ENCODE assay signal across 17 cellular contexts in genomic region chr11:61893981-61894380, GRCh38. TPM values are rescaled to one million over a fixed set of nuclear protein-coding genes. Genes with fewer than 3 reads are reported as not detected.
DNase-seq lines count a peak whose midpoint lies in the region; ATAC-seq, FAIRE-seq and TF ChIP-seq lines count a peak whose summit lies in the region.
"Had no signal": no experiment of that assay in that cellular context is flagged by ENCODE, and none has a peak within 500 bp of the region (broad histone marks: within the 10 kb centered on the region; RNA-seq: fewer than 3 reads in every experiment).

No MANE protein-coding gene starts in this region.

- peaks cover 8% of the 10 kb centered on the region for H3K27me3 Mint-ChIP-seq in astrocyte (ENCODE audit: low read depth, unreplicated experiment)

- H3K9me3 Mint-ChIP-seq in astrocyte (ENCODE audit: unreplicated experiment) = no peaks in the 10 kb centered on the region
- H3K9me3 Mint-ChIP-seq: activated T-cell treated with anti-CD3 and anti-CD28 coated beads, Interleukin-2, amount 50 U/mL, for 4 hours; neural crest cell had no signal

- ATAC-seq in left cardiac atrium (no peak), sciatic nerve (no peak)
- ATAC-seq: activated T-cell treated with anti-CD3 and anti-CD28 coated beads, Interleukin-2, amount 50 U/mL, for 4 hours; esophagus mucosa had no signal

- no peaks in the 10 kb centered on the region for H3K9me3 ChIP-seq in left ventricle myocardium inferior (replicated peaks)
- no peaks in the 10 kb centered on the region for H3K9me3 ChIP-seq in astrocyte (ENCODE audit: insufficient read depth, low read depth, low read length)
- no peaks in the 10 kb centered on the region for H3K9me3 ChIP-seq in vagina
- H3K9me3 ChIP-seq: breast epithelium had no signal

- DNase-seq in left ventricle myocardium inferior = no peak
- no peak for DNase-seq in left cardiac atrium
- peak; percentile 82 for DNase-seq in astrocyte (ENCODE audit: low read depth)
- DNase-seq in fibroblast of villous mesenchyme (ENCODE audit: low read depth) = peak; percentile 82
- no peak for DNase-seq in vagina (ENCODE audit: extremely low spot score in 2 of 2)
- no peak for DNase-seq in sciatic nerve (ENCODE audit: low spot score)
- no peak for DNase-seq in NCI-H446 (lab: John Stamatoyannopoulos, UW)
- DNase-seq in NCI-H2171 treated with DMSO at 0.1 percent for 48 hours (lab: John Stamatoyannopoulos, UW) = no peak
- DNase-seq: activated T-cell treated with anti-CD3 and anti-CD28 coated beads, Interleukin-2, amount 50 U/mL, for 4 hours; C1 segment of cervical spinal cord; NCI-H510A; stimulated activated CD4-positive, alpha-beta T cell treated with anti-CD3 and anti-CD28 coated beads, Interleukin-12 subunit alpha, Interleukin-12 subunit beta, amount 100 ng/mL, for 4 hours had no signal

- H2AFZ ChIP-seq in astrocyte (ENCODE audit: low read depth, low read length) = no peak overlapping the region

- peaks cover 39% of the 10 kb centered on the region for H3K4me1 ChIP-seq in left ventricle myocardium inferior
- H3K4me1 ChIP-seq in astrocyte (ENCODE audit: insufficient read depth, low read length) = peaks cover 12% of the 10 kb centered on the region
- peaks cover 28% of the 10 kb centered on the region for H3K4me1 ChIP-seq in vagina

- intact Hi-C loops in left ventricle myocardium inferior (cut with micrococcal nuclease) (loop anchor here (10.0 kb wide), 1 partner anchor 99 kb away; the partner anchor contains the start of genes FEN1 and TMEM258), left cardiac atrium (cut with DNase I) (no loop called here), vagina (cut with DNase I) (loop anchor here (5.0 to 10.0 kb wide), 3 partner anchors 77 to 221 kb away; partner anchors contain the start of genes FADS1, FEN1 and TMEM258), sciatic nerve (cut with DNase I) (no loop called here)

- no peak overlapping the region for H3K9ac ChIP-seq in astrocyte (ENCODE audit: low read length)

- no peak overlapping the region for H3K27ac Mint-ChIP-seq in astrocyte (ENCODE audit: unreplicated experiment)

- peaks cover 6% of the 10 kb centered on the region for H3K4me1 Mint-ChIP-seq in astrocyte (ENCODE audit: low read depth, unreplicated experiment)
- H3K4me1 Mint-ChIP-seq: neural crest cell had no signal

- H3K36me3 Mint-ChIP-seq in astrocyte (ENCODE audit: low read depth, unreplicated experiment) = no peaks in the 10 kb centered on the region

- H3K36me3 ChIP-seq in left ventricle myocardium inferior (no peaks in the 10 kb centered on the region), astrocyte (ENCODE audit: insufficient read depth, low read length) (no peaks in the 10 kb centered on the region), vagina (no peaks in the 10 kb centered on the region)
- H3K36me3 ChIP-seq: breast epithelium had no signal

- no peak for TF ChIP-seq CTCF in left ventricle myocardium inferior (IDR thresholded peaks at IDR 0.05; ENCODE audit: borderline replicate concordance)
- no peak for TF ChIP-seq CTCF in astrocyte (IDR thresholded peaks at IDR 0.05; ENCODE audit: insufficient read depth, low read depth, low read length)
- TF ChIP-seq CTCF in fibroblast of villous mesenchyme (IDR thresholded peaks at IDR 0.05; ENCODE audit: insufficient read depth, low read depth, low read length) = no peak
- TF ChIP-seq CTCF in vagina (IDR thresholded peaks at IDR 0.05) = no peak

- H4K20me1 ChIP-seq in astrocyte (ENCODE audit: insufficient read depth, low read length) = no peaks in the 10 kb centered on the region

- peaks cover 9% of the 10 kb centered on the region for H3K79me2 ChIP-seq in astrocyte (ENCODE audit: insufficient read depth, low read length)

- H3K27me3 ChIP-seq in left ventricle myocardium inferior (ENCODE audit: low read depth) (no peaks in the 10 kb centered on the region), astrocyte (ENCODE audit: insufficient read depth, low read length) (no peaks in the 10 kb centered on the region), vagina (no peaks in the 10 kb centered on the region)
- H3K27me3 ChIP-seq: breast epithelium had no signal

- no peak overlapping the region for H3K4me3 Mint-ChIP-seq in astrocyte (ENCODE audit: unreplicated experiment)
- H3K4me3 Mint-ChIP-seq: activated T-cell treated with anti-CD3 and anti-CD28 coated beads, Interleukin-2, amount 50 U/mL, for 4 hours; neural crest cell had no signal

- no peak for TF ChIP-seq POLR2A in vagina (IDR thresholded peaks at IDR 0.05)

- no peak for FAIRE-seq in astrocyte (lab: Jason Lieb, UNC)
- FAIRE-seq: G401.6, keratinocyte had no signal

- no peak overlapping the region for H3K4me3 ChIP-seq in left ventricle myocardium inferior
- H3K4me3 ChIP-seq in astrocyte (ENCODE audit: insufficient read depth, low read depth, low read length) = no peak overlapping the region
- no peak overlapping the region for H3K4me3 ChIP-seq in fibroblast of villous mesenchyme (ENCODE audit: low read depth, low read length)
- no peak overlapping the region for H3K4me3 ChIP-seq in vagina
- H3K4me3 ChIP-seq: breast epithelium had no signal

- H3K27ac ChIP-seq in left ventricle myocardium inferior (replicated peaks) = peak overlapping the region; percentile 28
- no peak overlapping the region for H3K27ac ChIP-seq in astrocyte (ENCODE audit: low read depth, low read length)
- H3K27ac ChIP-seq in vagina = peak overlapping the region; percentile 13

- H3K4me2 ChIP-seq in astrocyte (ENCODE audit: low read length) = no peak overlapping the region

RNA-seq across cellular contexts. Expression of gene FADS3, which starts 2.6 kb away (rescaled TPM):
- total RNA-seq in left ventricle myocardium inferior (65.5 TPM), left cardiac atrium (10 to 100 TPM; 70.5 to 90.6 TPM), astrocyte (59.1 and 61.9 TPM in 2 replicates), fibroblast of villous mesenchyme (94.7 and 126 TPM in 2 replicates), vagina (41.5 TPM), sciatic nerve (127 TPM)

RNA-seq across cellular contexts. Expression of gene RAB3IL1, which starts 23.4 kb away (rescaled TPM):
- total RNA-seq in left ventricle myocardium inferior = 9.5 TPM
- 10 to 100 TPM; 17.3 to 21.8 TPM for total RNA-seq in left cardiac atrium
- 0.91 and 1.7 TPM in 2 replicates for total RNA-seq in astrocyte
- 6.9 and 10.6 TPM in 2 replicates for total RNA-seq in fibroblast of villous mesenchyme
- total RNA-seq in vagina = 32.2 TPM
- total RNA-seq in sciatic nerve = 70.5 TPM

RNA-seq across cellular contexts. Expression of gene BEST1, which starts 56.2 kb away (rescaled TPM):
- total RNA-seq in left ventricle myocardium inferior = 0.58 TPM
- 1 to 10 TPM; 3.4 to 3.9 TPM for total RNA-seq in left cardiac atrium
- total RNA-seq in astrocyte = 0.60 and 0.66 TPM in 2 replicates
- total RNA-seq in fibroblast of villous mesenchyme = 3.0 and 3.2 TPM in 2 replicates
- 4.4 TPM for total RNA-seq in vagina
- 31.3 TPM for total RNA-seq in sciatic nerve
- total RNA-seq: activated T-cell treated with anti-CD3 and anti-CD28 coated beads, Interleukin-2, amount 50 U/mL, for 4 hours had no signal

Comparison
In these comparisons a context has a peak if more than half of its experiments do, and no peak if none do; other contexts are left out.
1. intact Hi-C loops: an anchor here in left ventricle myocardium inferior (10.0 kb wide) and vagina (5.0 to 10.0 kb wide); none called in left cardiac atrium and sciatic nerve.
2. DNase-seq: peak in astrocyte (single experiment) and fibroblast of villous mesenchyme (single experiment); none in left ventricle myocardium inferior (single experiment), left cardiac atrium (single experiment), vagina (0 of 2), sciatic nerve (single experiment), NCI-H446 (0 of 2) and NCI-H2171 treated with DMSO at 0.1 percent for 48 hours (single experiment).